Comparison of ENCODE assay signal across 24 cellular contexts in the genomic region with DNA sequence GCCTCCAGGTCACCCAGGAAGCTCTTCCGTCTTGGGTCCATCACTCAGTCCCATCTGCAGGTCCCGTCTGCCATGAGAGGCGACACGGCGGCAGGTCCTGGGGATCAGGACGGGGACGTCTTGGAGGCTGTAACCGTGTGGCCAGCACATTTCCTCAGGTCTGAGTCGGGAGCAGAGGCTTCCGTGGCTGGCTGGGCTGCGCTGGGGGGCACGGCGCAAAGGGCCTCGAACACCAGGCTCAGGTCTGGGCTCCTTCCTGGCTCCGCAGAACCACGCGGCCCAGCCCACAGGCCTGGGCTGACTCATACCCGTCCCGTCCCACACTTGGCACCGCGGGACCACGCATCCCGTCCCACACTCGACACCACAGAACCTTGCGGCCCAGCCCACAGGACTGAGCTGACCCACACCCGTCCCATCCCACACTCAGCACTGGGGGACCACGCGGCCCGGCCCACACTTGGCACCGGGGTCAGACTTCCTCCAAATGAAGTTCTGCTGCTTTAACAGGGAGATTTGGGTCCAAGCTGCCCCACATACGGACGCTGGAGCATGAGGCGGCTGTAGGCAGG. TPM values are rescaled to one million over a fixed set of nuclear protein-coding genes. Genes with fewer than 3 reads are reported as not detected.
A peak's percentile ranks its signal among the peaks of the same experiment; 100 is the strongest.
DNase-seq lines count a peak whose midpoint lies in the region; ATAC-seq and TF ChIP-seq lines count a peak whose summit lies in the region.
"Had no signal": no experiment of that assay in that cellular context is flagged by ENCODE, and none has a peak within 500 bp of the region (broad histone marks: within the 10 kb centered on the region; RNA-seq: fewer than 3 reads in every experiment).

No MANE protein-coding gene starts in this region.

- H3K4ac ChIP-seq in neuronal stem cell (ENCODE audit: low read length), result no peak overlapping the region

- H3K4me2 ChIP-seq in neuronal stem cell (ENCODE audit: insufficient read depth, low read length, poor library complexity, severe bottlenecking), result no peak overlapping the region

- ATAC-seq in Panc1 (no peak), HG03139 (IDR thresholded peaks at IDR 0.05; ENCODE audit: unreplicated experiment) (no peak)
- ATAC-seq: CD8-positive, alpha-beta T cell; PC-3; Right ventricle myocardium inferior had no signal

- no peak overlapping the region for H3K23ac ChIP-seq in neuronal stem cell (ENCODE audit: low read depth, low read length, poor library complexity)

- DNase-seq in activated CD4-positive, alpha-beta T cell treated with anti-CD3 and anti-CD28 coated beads, Interleukin-2, amount 10 ng/mL, durations not matched to agents 24 days and 14 days, result no peak
- DNase-seq in activated CD4-positive, alpha-beta T cell treated with anti-CD3 and anti-CD28 coated beads, Interleukin-2, amount 10 ng/mL, durations not matched to agents 7 days and 5 days, result no peak
- no peak for DNase-seq in Panc1 (ENCODE audit: low read depth, low spot score)
- no peak for DNase-seq in neuronal stem cell (ENCODE audit: low spot score)
- no peak for DNase-seq in vagina (ENCODE audit: extremely low spot score in 2 of 2)
- DNase-seq in esophagus muscularis mucosa (ENCODE audit: extremely low spot score), result no peak
- DNase-seq: CD8-positive, alpha-beta T cell; DMS79 treated with DMSO at 0.1 percent for 48 hours; GOT3; HCEC 1CT; KG1; MM.1S; NCI-H2029; NCI-H446; NCI-H524 treated with DMSO at 0.1 percent for 48 hours; NCI-H774; PC-3 had no signal

- CTCF ChIA-PET in activated CD4-positive, alpha-beta T cell treated with anti-CD3 and anti-CD28 coated beads, Interleukin-2, amount 10 ng/mL, durations not matched to agents 7 days and 5 days (lab: Charles Lee), result interaction anchor here (1.2 kb wide), 1 partner anchor 13 kb away, joined by 3 read pairs; no protein-coding TSS in a partner anchor
- CTCF ChIA-PET in Panc1 (lab: Charles Lee), result no interaction called here

- no peak overlapping the region for H2BK5ac ChIP-seq in neuronal stem cell (ENCODE audit: low read length)

- no peak for TF ChIP-seq EP300 in esophagus muscularis mucosa (IDR thresholded peaks at IDR 0.05)

- peak overlapping the region; percentile 40 for H3K27ac Mint-ChIP-seq in activated CD4-positive, alpha-beta T cell treated with anti-CD3 and anti-CD28 coated beads, Interleukin-2, amount 10 ng/mL, durations not matched to agents 24 days and 14 days
- H3K27ac Mint-ChIP-seq in activated CD4-positive, alpha-beta T cell treated with anti-CD3 and anti-CD28 coated beads, Interleukin-2, amount 10 ng/mL, durations not matched to agents 7 days and 5 days, result no peak overlapping the region
- peak overlapping the region; percentile 18 for H3K27ac Mint-ChIP-seq in dendritic cell treated with granulocyte-macrophage colony-stimulating factor and Interleukin-4, amounts not matched to agents 40 ng/mL and 50 ng/mL, for 4 days
- H3K27ac Mint-ChIP-seq: B cell; CD8-positive, alpha-beta T cell had no signal

- BruUV-seq in Panc1 (replicated peaks; lab: Mats Ljungman, UMichigan), result TSS peak; percentile 58

- TF ChIP-seq POLR2A in vagina (IDR thresholded peaks at IDR 0.05) (no peak), esophagus muscularis mucosa (IDR thresholded peaks at IDR 0.05; ENCODE audit: low read depth) (no peak)

- peaks cover 42% of the 10 kb centered on the region for H3K36me3 Mint-ChIP-seq in activated CD4-positive, alpha-beta T cell treated with anti-CD3 and anti-CD28 coated beads, Interleukin-2, amount 10 ng/mL, durations not matched to agents 24 days and 14 days (ENCODE audit: low read depth)
- H3K36me3 Mint-ChIP-seq in activated CD4-positive, alpha-beta T cell treated with anti-CD3 and anti-CD28 coated beads, Interleukin-2, amount 10 ng/mL, durations not matched to agents 7 days and 5 days (ENCODE audit: low read depth), result peaks cover 32% of the 10 kb centered on the region
- peaks cover 96% of the 10 kb centered on the region for H3K36me3 Mint-ChIP-seq in dendritic cell treated with granulocyte-macrophage colony-stimulating factor and Interleukin-4, amounts not matched to agents 40 ng/mL and 50 ng/mL, for 4 days (ENCODE audit: low read depth)

- peaks cover 14% of the 10 kb centered on the region for H3K79me1 ChIP-seq in neuronal stem cell (ENCODE audit: low read depth, low read length)

- H3K4me1 ChIP-seq in Panc1 (ENCODE audit: control insufficient read depth, insufficient read depth, low read length) (peaks cover 17% of the 10 kb centered on the region), neuronal stem cell (ENCODE audit: control insufficient read depth in 2 of 2, insufficient read depth in 1 of 2, low read depth in 1 of 2, low read length in 2 of 2) (peaks cover 3 to 7% of the 10 kb centered on the region in 2 donors), vagina (peaks cover 7% of the 10 kb centered on the region), esophagus muscularis mucosa (no peaks in the 10 kb centered on the region)
- H3K4me1 ChIP-seq: SJSA1 had no signal

- H3K4me1 Mint-ChIP-seq in activated CD4-positive, alpha-beta T cell treated with anti-CD3 and anti-CD28 coated beads, Interleukin-2, amount 10 ng/mL, durations not matched to agents 24 days and 14 days, result peaks cover 10% of the 10 kb centered on the region
- H3K4me1 Mint-ChIP-seq in activated CD4-positive, alpha-beta T cell treated with anti-CD3 and anti-CD28 coated beads, Interleukin-2, amount 10 ng/mL, durations not matched to agents 7 days and 5 days, result peaks cover 2% of the 10 kb centered on the region
- H3K4me1 Mint-ChIP-seq in dendritic cell treated with granulocyte-macrophage colony-stimulating factor and Interleukin-4, amounts not matched to agents 40 ng/mL and 50 ng/mL, for 4 days (ENCODE audit: low read depth), result peaks cover 57% of the 10 kb centered on the region
- H3K4me1 Mint-ChIP-seq: B cell had no signal

- no peak overlapping the region for H2BK120ac ChIP-seq in neuronal stem cell (ENCODE audit: low read depth, low read length)

- intact Hi-C loops in activated CD4-positive, alpha-beta T cell treated with anti-CD3 and anti-CD28 coated beads, Interleukin-2, amount 10 ng/mL, durations not matched to agents 24 days and 14 days (cut with micrococcal nuclease), result no loop called here
- intact Hi-C loops in Panc1 (cut with micrococcal nuclease; ENCODE audit: unreplicated experiment), result no loop called here
- intact Hi-C loops in dendritic cell treated with granulocyte-macrophage colony-stimulating factor and Interleukin-4, amounts not matched to agents 40 ng/mL and 50 ng/mL, for 4 days (cut with micrococcal nuclease), result no loop called here
- intact Hi-C loops in vagina (cut with DNase I), result no loop called here
- intact Hi-C loops in esophagus muscularis mucosa (cut with DNase I), result no loop called here

- peak overlapping the region; percentile 73 for H2AK5ac ChIP-seq in neuronal stem cell (ENCODE audit: low read depth, low read length)

- H2AFZ ChIP-seq in neuronal stem cell (ENCODE audit: low read length), result no peak overlapping the region

- H3K4me3 Mint-ChIP-seq in activated CD4-positive, alpha-beta T cell treated with anti-CD3 and anti-CD28 coated beads, Interleukin-2, amount 10 ng/mL, durations not matched to agents 24 days and 14 days, result no peak overlapping the region
- no peak overlapping the region for H3K4me3 Mint-ChIP-seq in activated CD4-positive, alpha-beta T cell treated with anti-CD3 and anti-CD28 coated beads, Interleukin-2, amount 10 ng/mL, durations not matched to agents 7 days and 5 days
- H3K4me3 Mint-ChIP-seq in dendritic cell treated with granulocyte-macrophage colony-stimulating factor and Interleukin-4, amounts not matched to agents 40 ng/mL and 50 ng/mL, for 4 days, result no peak overlapping the region
- H3K4me3 Mint-ChIP-seq: B cell; CD8-positive, alpha-beta T cell had no signal

- H3K4me3 ChIP-seq in Panc1 (ENCODE audit: low read depth in 2 of 2, low read length in 2 of 2) (no peak overlapping the region), neuronal stem cell (ENCODE audit: low read length in 2 of 2) (no peak overlapping the region), vagina (no peak overlapping the region), esophagus muscularis mucosa (no peak overlapping the region)
- H3K4me3 ChIP-seq: SJSA1 had no signal

- POLR2A ChIA-PET in activated CD4-positive, alpha-beta T cell treated with anti-CD3 and anti-CD28 coated beads, Interleukin-2, amount 10 ng/mL, durations not matched to agents 7 days and 5 days (lab: Charles Lee), result no interaction called here
- POLR2A ChIA-PET in Panc1 (lab: Charles Lee), result no interaction called here

- no peak overlapping the region for H2BK12ac ChIP-seq in neuronal stem cell (ENCODE audit: low read length)

- H3K36me3 ChIP-seq in Panc1 (ENCODE audit: control insufficient read depth, insufficient read depth, low read length) (no peaks in the 10 kb centered on the region), neuronal stem cell (replicated peaks in 1 of 2; ENCODE audit: control insufficient read depth in 2 of 2, insufficient read depth in 2 of 2, low read length in 2 of 2) (peaks cover 11 to 19% of the 10 kb centered on the region in 2 donors), vagina (peaks cover 0 to 16% of the 10 kb centered on the region in 2 donors), esophagus muscularis mucosa (peaks cover 10 to 68% (median 62%) of the 10 kb centered on the region in 4 donors)

- peaks cover 5% of the 10 kb centered on the region for H3K9me3 Mint-ChIP-seq in activated CD4-positive, alpha-beta T cell treated with anti-CD3 and anti-CD28 coated beads, Interleukin-2, amount 10 ng/mL, durations not matched to agents 24 days and 14 days
- peaks cover 4% of the 10 kb centered on the region for H3K9me3 Mint-ChIP-seq in activated CD4-positive, alpha-beta T cell treated with anti-CD3 and anti-CD28 coated beads, Interleukin-2, amount 10 ng/mL, durations not matched to agents 7 days and 5 days
- H3K9me3 Mint-ChIP-seq in dendritic cell treated with granulocyte-macrophage colony-stimulating factor and Interleukin-4, amounts not matched to agents 40 ng/mL and 50 ng/mL, for 4 days, result peaks cover 9% of the 10 kb centered on the region
- H3K9me3 Mint-ChIP-seq: CD8-positive, alpha-beta T cell had no signal

- no peak overlapping the region; the same call in 1 of the 2 replicates for H3K27ac ChIP-seq in Panc1 (ENCODE audit: low read length)
- no peak overlapping the region for H3K27ac ChIP-seq in neuronal stem cell (replicated peaks; ENCODE audit: low read length)
- no peak overlapping the region for H3K27ac ChIP-seq in vagina
- H3K27ac ChIP-seq in esophagus muscularis mucosa (replicated peaks in 1 of 4), result no peak overlapping the region
- H3K27ac ChIP-seq: 22Rv1, C4-2B, SJSA1 had no signal

- H2BK15ac ChIP-seq in neuronal stem cell (ENCODE audit: low read length), result no peak overlapping the region

- no peak overlapping the region for H3K9ac ChIP-seq in neuronal stem cell (ENCODE audit: low read depth, low read length, poor library complexity)

- TF ChIP-seq CTCF in Panc1 (IDR thresholded peaks at IDR 0.05) (no peak), vagina (IDR thresholded peaks at IDR 0.05) (no peak), esophagus muscularis mucosa (IDR thresholded peaks at IDR 0.05) (no peak)

- no peak overlapping the region for H4K8ac ChIP-seq in neuronal stem cell (ENCODE audit: low read depth, low read length)

- no peak overlapping the region for H3K14ac ChIP-seq in neuronal stem cell (ENCODE audit: low read length)

- no CpG with 5 or more reads among the region's 33 CpGs for WGBS in neuronal stem cell (ENCODE audit: extremely low coverage in 2 of 2, insufficient read length in 2 of 2, insufficient replicate concordance in 1 of 2), 2 donors
- 92% methylated on average over 28 of the region's 33 CpGs for WGBS in esophagus muscularis mucosa

- H3K27me3 ChIP-seq in Panc1 (ENCODE audit: control insufficient read depth, insufficient read depth, low read length), result no peaks in the 10 kb centered on the region
- H3K27me3 ChIP-seq in neuronal stem cell (ENCODE audit: control insufficient read depth in 3 of 3, insufficient read depth in 3 of 3, low read depth in 1 of 3, low read length in 3 of 3), result no peaks in the 10 kb centered on the region
- H3K27me3 ChIP-seq in vagina, result no peaks in the 10 kb centered on the region
- H3K27me3 ChIP-seq in esophagus muscularis mucosa, result no peaks in the 10 kb centered on the region
- H3K27me3 ChIP-seq: SJSA1 had no signal

- in situ Hi-C loops in Panc1 (cut with HindIII; ENCODE audit: low pct_unique_long_range_greater_than_20kb, low sequenced_read_pairs), result no loop called here

- H3K9me3 ChIP-seq in Panc1 (ENCODE audit: control insufficient read depth, insufficient read depth, low read depth, low read length) (no peaks in the 10 kb centered on the region), neuronal stem cell (replicated peaks in 1 of 2; ENCODE audit: control insufficient read depth in 2 of 2, insufficient read depth in 1 of 2, low read depth in 1 of 2, low read length in 2 of 2) (peaks cover 2% of the 10 kb centered on the region in 2 donors), vagina (no peaks in the 10 kb centered on the region), esophagus muscularis mucosa (no peaks in the 10 kb centered on the region)
- H3K9me3 ChIP-seq: SJSA1 had no signal

- H4K91ac ChIP-seq in neuronal stem cell (ENCODE audit: low read depth, low read length, poor library complexity), result no peak overlapping the region

- no peak overlapping the region for H3K18ac ChIP-seq in neuronal stem cell (ENCODE audit: low read length)

- no peaks in the 10 kb centered on the region for H3K27me3 Mint-ChIP-seq in activated CD4-positive, alpha-beta T cell treated with anti-CD3 and anti-CD28 coated beads, Interleukin-2, amount 10 ng/mL, durations not matched to agents 24 days and 14 days
- H3K27me3 Mint-ChIP-seq in activated CD4-positive, alpha-beta T cell treated with anti-CD3 and anti-CD28 coated beads, Interleukin-2, amount 10 ng/mL, durations not matched to agents 7 days and 5 days, result no peaks in the 10 kb centered on the region
- H3K27me3 Mint-ChIP-seq in dendritic cell treated with granulocyte-macrophage colony-stimulating factor and Interleukin-4, amounts not matched to agents 40 ng/mL and 50 ng/mL, for 4 days, result no peaks in the 10 kb centered on the region
- H3K27me3 Mint-ChIP-seq: B cell had no signal

RNA-seq across cellular contexts. Expression of gene SBNO2, which starts 30.2 kb away (rescaled TPM):
- total RNA-seq in activated CD4-positive, alpha-beta T cell treated with anti-CD3 and anti-CD28 coated beads, Interleukin-2, amount 10 ng/mL, durations not matched to agents 24 days and 14 days, result 97.1 and 98.9 TPM in 2 replicates
- total RNA-seq in activated CD4-positive, alpha-beta T cell treated with anti-CD3 and anti-CD28 coated beads, Interleukin-2, amount 10 ng/mL, durations not matched to agents 7 days and 5 days, result 10 to 100 TPM; 84.7 to 91.7 TPM
- total RNA-seq in Panc1 (2021; ENCODE audit: unreplicated experiment) (101 TPM), vagina (54.0 TPM), esophagus muscularis mucosa (100 to 1,000 TPM in 1 of 4 donors, 10 to 100 TPM in 3; 16.2 to 141 (median 30.5) TPM)
- polyA plus RNA-seq in Panc1 (2012; ENCODE audit: insufficient read length), result 92.5 TPM
- 13.3 TPM for polyA plus RNA-seq in neuronal stem cell (2013, experiment 1 of 2)
- polyA plus RNA-seq in neuronal stem cell (2013, experiment 2 of 2), result 13.9 TPM

RNA-seq across cellular contexts. Expression of gene GPX4, which starts 40.1 kb away (rescaled TPM):
- 225 and 239 TPM in 2 replicates for total RNA-seq in activated CD4-positive, alpha-beta T cell treated with anti-CD3 and anti-CD28 coated beads, Interleukin-2, amount 10 ng/mL, durations not matched to agents 24 days and 14 days
- 100 to 1,000 TPM; 106 to 114 TPM for total RNA-seq in activated CD4-positive, alpha-beta T cell treated with anti-CD3 and anti-CD28 coated beads, Interleukin-2, amount 10 ng/mL, durations not matched to agents 7 days and 5 days
- total RNA-seq in Panc1 (2021; ENCODE audit: unreplicated experiment) (577 TPM), vagina (524 TPM), esophagus muscularis mucosa (100 to 1,000 TPM; 338 to 386 (median 375) TPM)
- polyA plus RNA-seq in Panc1 (2012; ENCODE audit: insufficient read length), result 1,363 TPM
- 755 TPM for polyA plus RNA-seq in neuronal stem cell (2013, experiment 1 of 2)
- 706 TPM for polyA plus RNA-seq in neuronal stem cell (2013, experiment 2 of 2)

RNA-seq across cellular contexts. Expression of gene POLR2E, which starts 48.7 kb away (rescaled TPM):
- 273 and 274 TPM in 2 replicates for total RNA-seq in activated CD4-positive, alpha-beta T cell treated with anti-CD3 and anti-CD28 coated beads, Interleukin-2, amount 10 ng/mL, durations not matched to agents 24 days and 14 days
- total RNA-seq in activated CD4-positive, alpha-beta T cell treated with anti-CD3 and anti-CD28 coated beads, Interleukin-2, amount 10 ng/mL, durations not matched to agents 7 days and 5 days, result 100 to 1,000 TPM; 120 to 133 TPM
- total RNA-seq in Panc1 (2021; ENCODE audit: unreplicated experiment), result 279 TPM
- 538 TPM for polyA plus RNA-seq in Panc1 (2012; ENCODE audit: insufficient read length)
- 201 TPM for polyA plus RNA-seq in neuronal stem cell (2013, experiment 1 of 2)
- polyA plus RNA-seq in neuronal stem cell (2013, experiment 2 of 2), result 197 TPM
- 83.7 TPM for total RNA-seq in vagina
- total RNA-seq in esophagus muscularis mucosa, result 100 to 1,000 TPM in 3 of 4 donors, 10 to 100 TPM in 1; 96.8 to 198 (median 135) TPM
